In genomic region chrX:50980251-50980650, GRCh38 we compare ENCODE assay signal across 8 cellular contexts.
"Had no signal": no experiment of that assay in that cellular context is flagged by ENCODE, and none has a peak within 500 bp of the region (broad histone marks: within the 10 kb centered on the region; RNA-seq: fewer than 3 reads in every experiment).

No MANE protein-coding gene starts in this region.

- H3K4me3 ChIP-seq: GM23338 had no signal

- DNase-seq: H7, HCEC 1CT, KBM-7 had no signal

- ATAC-seq: GM23338, HepG2 had no signal

- H3K36me3 Mint-ChIP-seq: IgD-negative memory B cell had no signal

- H3K27ac Mint-ChIP-seq: GM23338, IgD-negative memory B cell had no signal

- H3K4me1 Mint-ChIP-seq: IgD-negative memory B cell had no signal

- H3K9ac ChIP-seq: KMS-11 had no signal

- H3K27ac ChIP-seq: HL-60, KMS-11 had no signal

- H3K9me3 Mint-ChIP-seq: GM23338, IgD-negative memory B cell had no signal

- H3K4me2 ChIP-seq: GM23338, KMS-11 had no signal

- H3K4me3 Mint-ChIP-seq: GM23338, IgD-negative memory B cell had no signal

- FAIRE-seq: HepG2 had no signal
